Comparison of ENCODE assay signal across 20 cellular contexts in genomic region chr15:42836251-42836650, GRCh38.
"Had no signal": no experiment of that assay in that cellular context is flagged by ENCODE, and none has a peak within 500 bp of the region (broad histone marks: within the 10 kb centered on the region; RNA-seq: fewer than 3 reads in every experiment).

No MANE protein-coding gene starts in this region.

- FAIRE-seq: endothelial cell of umbilical vein had no signal

- H3K27ac ChIP-seq: ascending aorta, brain microvascular endothelial cell, colonic mucosa, esophagus muscularis mucosa, lower lobe of right lung, spleen, tibial artery, VCaP had no signal

- DNase-seq: activated CD4-positive, alpha-beta T cell treated with anti-CD3 and anti-CD28 coated beads for 1 hour; activated CD4-positive, alpha-beta T cell treated with anti-CD3 and anti-CD28 coated beads, Interleukin-2, amount 50 U/mL, for 1 hour; activated CD8-positive, alpha-beta T cell treated with anti-CD3 and anti-CD28 coated beads, Interleukin-2, amount 10 ng/mL, durations not matched to agents 7 days and 5 days; brain microvascular endothelial cell; central memory CD4-positive, alpha-beta T cell; colonic mucosa; dorsolateral prefrontal cortex; effector memory CD8-positive, alpha-beta T cell; lower lobe of right lung; naive thymus-derived CD8-positive, alpha-beta T cell; retina; spleen; stimulated activated CD4-positive, alpha-beta T cell treated with anti-CD3 and anti-CD28 coated beads, Interleukin-4, amount 100 ng/mL, for 1 hour; stimulated activated naive CD4-positive, alpha-beta T cell; T-cell; tibial artery had no signal

- H3K36me3 ChIP-seq: brain microvascular endothelial cell, colonic mucosa had no signal

- H3K9me3 ChIP-seq: ascending aorta, colonic mucosa, esophagus muscularis mucosa, lower lobe of right lung, spleen, tibial artery had no signal

- H3K27me3 ChIP-seq: ascending aorta, brain microvascular endothelial cell, colonic mucosa, dorsolateral prefrontal cortex, esophagus muscularis mucosa, spleen, tibial artery had no signal

- H3K4me3 ChIP-seq: ascending aorta, colonic mucosa, dorsolateral prefrontal cortex, esophagus muscularis mucosa, lower lobe of right lung, spleen, tibial artery had no signal

- H3K4me1 ChIP-seq: ascending aorta, colonic mucosa, esophagus muscularis mucosa, lower lobe of right lung, spleen, tibial artery had no signal
